Comparison of ENCODE assay signal across 1 cellular context in genomic region chr1:100894622-100895539, GRCh38.
TF ChIP-seq lines count a peak whose summit lies in the region.

A gene with protein sequence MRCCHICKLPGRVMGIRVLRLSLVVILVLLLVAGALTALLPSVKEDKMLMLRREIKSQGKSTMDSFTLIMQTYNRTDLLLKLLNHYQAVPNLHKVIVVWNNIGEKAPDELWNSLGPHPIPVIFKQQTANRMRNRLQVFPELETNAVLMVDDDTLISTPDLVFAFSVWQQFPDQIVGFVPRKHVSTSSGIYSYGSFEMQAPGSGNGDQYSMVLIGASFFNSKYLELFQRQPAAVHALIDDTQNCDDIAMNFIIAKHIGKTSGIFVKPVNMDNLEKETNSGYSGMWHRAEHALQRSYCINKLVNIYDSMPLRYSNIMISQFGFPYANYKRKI (minus strand): TSS chr1:100894842. CDS start chr1:100888757, 6,085 bp downstream.

TF ChIP-seq in K562, 482 proteins besides CTCF, POLR2A, EP300 and RAD21 (continued from another document and continues in another):
- TF ChIP-seq, protein P1, sequence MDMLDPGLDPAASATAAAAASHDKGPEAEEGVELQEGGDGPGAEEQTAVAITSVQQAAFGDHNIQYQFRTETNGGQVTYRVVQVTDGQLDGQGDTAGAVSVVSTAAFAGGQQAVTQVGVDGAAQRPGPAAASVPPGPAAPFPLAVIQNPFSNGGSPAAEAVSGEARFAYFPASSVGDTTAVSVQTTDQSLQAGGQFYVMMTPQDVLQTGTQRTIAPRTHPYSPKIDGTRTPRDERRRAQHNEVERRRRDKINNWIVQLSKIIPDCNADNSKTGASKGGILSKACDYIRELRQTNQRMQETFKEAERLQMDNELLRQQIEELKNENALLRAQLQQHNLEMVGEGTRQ (CRISPR knock-in tag; IDR thresholded peaks at IDR 0.05) = no peak
- TF ChIP-seq GATAD2A (IDR thresholded peaks at IDR 0.05) (no peak), ERF (CRISPR knock-in tag; IDR thresholded peaks at IDR 0.05) (no peak), PHF21A (IDR thresholded peaks at IDR 0.05; ENCODE audit: borderline replicate concordance, low read depth) (no peak), EWSR1 (IDR thresholded peaks at IDR 0.05; ENCODE audit: borderline replicate concordance, low read depth, partially characterized antibody) (no peak), ZNF184 (CRISPR knock-in tag; IDR thresholded peaks at IDR 0.05) (no peak), FOXP4 (CRISPR knock-in tag; IDR thresholded peaks at IDR 0.05; ENCODE audit: borderline replicate concordance) (no peak), BRF1 (IDR thresholded peaks at IDR 0.05; ENCODE audit: borderline replicate concordance, extremely low read depth, insufficient read length) (no peak), TRIM28 (IDR thresholded peaks at IDR 0.05) (no peak), ZNF146 (CRISPR knock-in tag; IDR thresholded peaks at IDR 0.05; ENCODE audit: unreplicated experiment) (no peak), ZNF780A (CRISPR knock-in tag; IDR thresholded peaks at IDR 0.05) (no peak), ZBTB2 (IDR thresholded peaks at IDR 0.05) (no peak), ZSCAN32 (CRISPR knock-in tag; IDR thresholded peaks at IDR 0.05) (no peak), RBM15 (IDR thresholded peaks at IDR 0.05; ENCODE audit: insufficient read depth, low read length) (no peak), GABPB2 (CRISPR knock-in tag; conservative IDR thresholded peaks at IDR 0.05) (no peak), HSF4 (CRISPR knock-in tag; IDR thresholded peaks at IDR 0.05; ENCODE audit: borderline replicate concordance) (no peak), E2F6 (IDR thresholded peaks at IDR 0.05; ENCODE audit: borderline replicate concordance in 1 of 2, extremely low read depth in 1 of 2, insufficient read depth in 1 of 2, insufficient read length in 1 of 2, low read depth in 1 of 2, low read length in 1 of 2, poor library complexity in 1 of 2, severe bottlenecking in 1 of 2) (peak in 1 of 2 experiments; percentile 45), ZNF282 (CRISPR knock-in tag; IDR thresholded peaks at IDR 0.05) (no peak), DPF2 (IDR thresholded peaks at IDR 0.05) (no peak), ZBTB43 (CRISPR knock-in tag; IDR thresholded peaks at IDR 0.05) (no peak), EZH2 (IDR thresholded peaks at IDR 0.05; ENCODE audit: borderline replicate concordance, low read depth, low read length) (no peak), ELF1 (tag; IDR thresholded peaks at IDR 0.05) (peak; percentile 64; the same call in 1 of the 2 replicates), STAT5A (IDR thresholded peaks at IDR 0.05; ENCODE audit: borderline replicate concordance, low read length) (no peak), NCOR1 (IDR thresholded peaks at IDR 0.05) (no peak), TAF7 (tag; IDR thresholded peaks at IDR 0.05) (no peak), HMGN3 (IDR thresholded peaks at IDR 0.05; ENCODE audit: borderline replicate concordance, extremely low read depth, insufficient read length, low read depth, low read length) (no peak), OTX1 (CRISPR knock-in tag; IDR thresholded peaks at IDR 0.05) (no peak), CREB1 (IDR thresholded peaks at IDR 0.05) (0 out of 2 replicates have a peak, but pooled peaks have one; percentile 50), CREB1 (CRISPR knock-in tag; IDR thresholded peaks at IDR 0.05) (no peak; the same call in 1 of the 2 replicates), NFIC (IDR thresholded peaks at IDR 0.05) (no peak), PURB (CRISPR knock-in tag; IDR thresholded peaks at IDR 0.05; ENCODE audit: low read depth) (no peak), HNRNPH1 (optimal IDR thresholded peaks at IDR 0.05; ENCODE audit: low read depth, low read length) (no peak), SOX6 (IDR thresholded peaks at IDR 0.05) (no peak; the same call in 1 of the 2 replicates), ZFPM2 (CRISPR knock-in tag; IDR thresholded peaks at IDR 0.05) (no peak), ZNF584 (CRISPR knock-in tag; IDR thresholded peaks at IDR 0.05; ENCODE audit: low read depth) (no peak), FOXJ3 (CRISPR knock-in tag; IDR thresholded peaks at IDR 0.05) (no peak), GTF2E2 (tag; IDR thresholded peaks at IDR 0.05) (no peak), POLR3A (IDR thresholded peaks at IDR 0.05; ENCODE audit: borderline replicate concordance, extremely low read depth, insufficient read depth, insufficient read length) (no peak), CHD2 (IDR thresholded peaks at IDR 0.05; ENCODE audit: low read depth, low read length) (no peak), ZNF696 (CRISPR knock-in tag; conservative IDR thresholded peaks at IDR 0.05) (no peak), ZNF12 (CRISPR knock-in tag; IDR thresholded peaks at IDR 0.05) (no peak), GTF2F1 (IDR thresholded peaks at IDR 0.05; ENCODE audit: low read depth, low read length) (no peak), ZNF124 (CRISPR knock-in tag; IDR thresholded peaks at IDR 0.05) (no peak), ARHGAP35 (IDR thresholded peaks at IDR 0.05; ENCODE audit: partially characterized antibody) (no peak), FOSL1 (tag; conservative IDR thresholded peaks at IDR 0.05) (no peak)
- TF ChIP-seq, protein P2, sequence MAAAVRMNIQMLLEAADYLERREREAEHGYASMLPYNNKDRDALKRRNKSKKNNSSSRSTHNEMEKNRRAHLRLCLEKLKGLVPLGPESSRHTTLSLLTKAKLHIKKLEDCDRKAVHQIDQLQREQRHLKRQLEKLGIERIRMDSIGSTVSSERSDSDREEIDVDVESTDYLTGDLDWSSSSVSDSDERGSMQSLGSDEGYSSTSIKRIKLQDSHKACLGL (CRISPR knock-in tag; IDR thresholded peaks at IDR 0.05; ENCODE audit: borderline replicate concordance, poor library complexity, severe bottlenecking) = peak; percentile 38
- TF ChIP-seq, protein P3, sequence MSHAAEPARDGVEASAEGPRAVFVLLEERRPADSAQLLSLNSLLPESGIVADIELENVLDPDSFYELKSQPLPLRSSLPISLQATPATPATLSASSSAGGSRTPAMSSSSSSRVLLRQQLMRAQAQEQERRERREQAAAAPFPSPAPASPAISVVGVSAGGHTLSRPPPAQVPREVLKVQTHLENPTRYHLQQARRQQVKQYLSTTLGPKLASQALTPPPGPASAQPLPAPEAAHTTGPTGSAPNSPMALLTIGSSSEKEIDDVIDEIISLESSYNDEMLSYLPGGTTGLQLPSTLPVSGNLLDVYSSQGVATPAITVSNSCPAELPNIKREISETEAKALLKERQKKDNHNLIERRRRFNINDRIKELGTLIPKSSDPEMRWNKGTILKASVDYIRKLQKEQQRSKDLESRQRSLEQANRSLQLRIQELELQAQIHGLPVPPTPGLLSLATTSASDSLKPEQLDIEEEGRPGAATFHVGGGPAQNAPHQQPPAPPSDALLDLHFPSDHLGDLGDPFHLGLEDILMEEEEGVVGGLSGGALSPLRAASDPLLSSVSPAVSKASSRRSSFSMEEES (CRISPR knock-in tag; IDR thresholded peaks at IDR 0.05) = no peak
- TF ChIP-seq, protein P4, sequence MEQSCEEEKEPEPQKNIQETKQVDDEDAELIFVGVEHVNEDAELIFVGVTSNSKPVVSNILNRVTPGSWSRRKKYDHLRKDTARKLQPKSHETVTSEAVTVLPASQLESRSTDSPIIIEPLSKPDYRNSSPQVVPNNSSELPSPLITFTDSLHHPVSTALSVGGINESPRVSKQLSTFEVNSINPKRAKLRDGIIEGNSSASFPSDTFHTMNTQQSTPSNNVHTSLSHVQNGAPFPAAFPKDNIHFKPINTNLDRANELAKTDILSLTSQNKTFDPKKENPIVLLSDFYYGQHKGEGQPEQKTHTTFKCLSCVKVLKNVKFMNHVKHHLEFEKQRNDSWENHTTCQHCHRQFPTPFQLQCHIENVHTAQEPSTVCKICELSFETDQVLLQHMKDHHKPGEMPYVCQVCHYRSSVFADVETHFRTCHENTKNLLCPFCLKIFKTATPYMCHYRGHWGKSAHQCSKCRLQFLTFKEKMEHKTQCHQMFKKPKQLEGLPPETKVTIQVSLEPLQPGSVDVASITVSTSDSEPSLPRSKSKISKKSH (CRISPR knock-in tag; IDR thresholded peaks at IDR 0.05) = no peak
- TF ChIP-seq, protein P5, sequence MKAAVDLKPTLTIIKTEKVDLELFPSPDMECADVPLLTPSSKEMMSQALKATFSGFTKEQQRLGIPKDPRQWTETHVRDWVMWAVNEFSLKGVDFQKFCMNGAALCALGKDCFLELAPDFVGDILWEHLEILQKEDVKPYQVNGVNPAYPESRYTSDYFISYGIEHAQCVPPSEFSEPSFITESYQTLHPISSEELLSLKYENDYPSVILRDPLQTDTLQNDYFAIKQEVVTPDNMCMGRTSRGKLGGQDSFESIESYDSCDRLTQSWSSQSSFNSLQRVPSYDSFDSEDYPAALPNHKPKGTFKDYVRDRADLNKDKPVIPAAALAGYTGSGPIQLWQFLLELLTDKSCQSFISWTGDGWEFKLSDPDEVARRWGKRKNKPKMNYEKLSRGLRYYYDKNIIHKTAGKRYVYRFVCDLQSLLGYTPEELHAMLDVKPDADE (conservative IDR thresholded peaks at IDR 0.05; ENCODE audit: control insufficient read depth, low read depth, low read length) = 0 out of 2 replicates have a peak, but pooled peaks have one; percentile 44
- TF ChIP-seq, protein P6, sequence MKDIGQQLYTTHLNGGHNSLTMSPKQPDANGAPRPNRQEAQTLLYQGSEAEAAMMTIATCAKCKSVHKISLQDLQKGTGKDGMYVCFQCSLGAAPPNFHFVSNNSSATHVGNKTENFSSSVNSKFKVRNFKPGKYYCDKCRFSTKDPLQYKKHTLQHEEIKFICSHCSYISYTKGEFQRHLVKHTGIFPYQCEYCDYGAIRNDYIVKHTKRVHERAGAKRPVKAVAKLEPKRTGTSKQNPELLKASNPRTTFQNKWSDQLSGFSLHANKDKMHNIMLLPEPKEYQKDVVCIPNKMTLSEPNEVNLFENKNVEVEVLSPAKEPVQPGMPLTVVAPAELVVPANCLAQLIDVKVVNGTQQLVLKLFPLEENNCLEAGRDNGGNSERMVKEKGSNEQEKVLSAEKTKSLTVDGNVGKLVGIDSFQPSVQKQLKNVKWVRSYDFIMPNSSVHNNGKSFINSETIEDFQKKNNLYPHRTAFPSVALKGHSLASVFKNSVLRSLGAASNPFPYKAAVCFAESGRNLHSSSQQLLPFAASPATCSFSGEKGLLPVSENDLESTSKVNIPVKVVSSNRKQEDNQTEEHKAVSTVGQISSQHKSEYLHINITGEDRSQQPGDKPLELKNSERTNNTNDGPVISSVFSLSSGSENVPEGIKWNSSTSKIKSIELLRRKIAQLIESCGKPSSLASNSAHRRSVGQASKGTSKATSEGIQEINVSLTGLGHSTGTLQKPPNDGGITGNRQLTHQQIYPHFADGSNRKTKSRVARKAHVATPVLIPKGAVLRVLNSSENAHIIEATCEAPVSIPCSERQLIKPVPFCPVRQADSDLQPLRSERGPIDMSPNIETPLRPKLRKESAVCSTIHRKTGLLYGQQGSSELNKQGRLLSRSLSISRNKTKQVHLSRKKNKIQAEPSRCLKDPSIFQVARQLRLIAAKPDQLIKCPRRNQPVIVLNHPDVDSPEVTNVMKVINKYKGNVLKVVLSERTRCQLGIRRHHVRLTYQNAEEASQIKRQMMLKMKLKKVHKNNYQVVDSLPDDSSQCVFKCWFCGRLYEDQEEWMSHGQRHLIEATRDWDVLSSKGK (CRISPR knock-in tag; IDR thresholded peaks at IDR 0.05) = no peak
- TF ChIP-seq, protein P7, sequence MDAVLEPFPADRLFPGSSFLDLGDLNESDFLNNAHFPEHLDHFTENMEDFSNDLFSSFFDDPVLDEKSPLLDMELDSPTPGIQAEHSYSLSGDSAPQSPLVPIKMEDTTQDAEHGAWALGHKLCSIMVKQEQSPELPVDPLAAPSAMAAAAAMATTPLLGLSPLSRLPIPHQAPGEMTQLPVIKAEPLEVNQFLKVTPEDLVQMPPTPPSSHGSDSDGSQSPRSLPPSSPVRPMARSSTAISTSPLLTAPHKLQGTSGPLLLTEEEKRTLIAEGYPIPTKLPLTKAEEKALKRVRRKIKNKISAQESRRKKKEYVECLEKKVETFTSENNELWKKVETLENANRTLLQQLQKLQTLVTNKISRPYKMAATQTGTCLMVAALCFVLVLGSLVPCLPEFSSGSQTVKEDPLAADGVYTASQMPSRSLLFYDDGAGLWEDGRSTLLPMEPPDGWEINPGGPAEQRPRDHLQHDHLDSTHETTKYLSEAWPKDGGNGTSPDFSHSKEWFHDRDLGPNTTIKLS (IDR thresholded peaks at IDR 0.05; ENCODE audit: borderline replicate concordance, low read depth) = no peak
